Comparison of ENCODE assay signal across 23 cellular contexts in genomic region chr13:25928941-25929505, GRCh38.
"Had no signal": no experiment of that assay in that cellular context is flagged by ENCODE, and none has a peak within 500 bp of the region (broad histone marks: within the 10 kb centered on the region; RNA-seq: fewer than 3 reads in every experiment).

No MANE protein-coding gene starts in this region.

- H3K4me1 ChIP-seq: adrenal gland, body of pancreas, gastroesophageal sphincter, left ventricle myocardium inferior, right atrium auricular region, transverse colon had no signal

- H3K27ac ChIP-seq: adrenal gland, body of pancreas, gastroesophageal sphincter, left ventricle myocardium inferior, right atrium auricular region, transverse colon had no signal

- H3K4me3 ChIP-seq: adrenal gland, body of pancreas, gastroesophageal sphincter, left ventricle myocardium inferior, mucosa of descending colon, right atrium auricular region, transverse colon had no signal

- H3K9me3 ChIP-seq: adrenal gland, body of pancreas, gastroesophageal sphincter, left ventricle myocardium inferior, mucosa of descending colon, right atrium auricular region, transverse colon had no signal

- ATAC-seq: activated CD8-positive, alpha-beta T cell treated with anti-CD3 and anti-CD28 coated beads for 36 hours; activated T-cell treated with anti-CD3 and anti-CD28 coated beads, Interleukin-2, amount 50 U/mL, for 4 hours; body of pancreas; gastroesophageal sphincter; mucosa of descending colon; naive thymus-derived CD8-positive, alpha-beta T cell had no signal

- H3K4me1 Mint-ChIP-seq: activated naive CD4-positive, alpha-beta T cell treated with anti-CD3 and anti-CD28 coated beads, Interleukin-2, amount 50 U/mL, for 24 hours; central memory CD8-positive, alpha-beta T cell had no signal

- H3K36me3 ChIP-seq: adrenal gland, gastroesophageal sphincter, left ventricle myocardium inferior, right atrium auricular region, transverse colon had no signal

- H3K4me3 Mint-ChIP-seq: activated CD8-positive, alpha-beta T cell treated with anti-CD3 and anti-CD28 coated beads for 36 hours; activated naive CD4-positive, alpha-beta T cell treated with anti-CD3 and anti-CD28 coated beads, Interleukin-2, amount 50 U/mL, for 24 hours; activated T-cell treated with anti-CD3 and anti-CD28 coated beads, Interleukin-2, amount 50 U/mL, for 4 hours; central memory CD8-positive, alpha-beta T cell; naive thymus-derived CD8-positive, alpha-beta T cell; WTC11 had no signal

- H3K27me3 Mint-ChIP-seq: activated naive CD4-positive, alpha-beta T cell treated with anti-CD3 and anti-CD28 coated beads, Interleukin-2, amount 50 U/mL, for 24 hours had no signal

- H3K9me3 Mint-ChIP-seq: activated CD8-positive, alpha-beta T cell treated with anti-CD3 and anti-CD28 coated beads for 36 hours; activated naive CD4-positive, alpha-beta T cell treated with anti-CD3 and anti-CD28 coated beads, Interleukin-2, amount 50 U/mL, for 24 hours; activated T-cell treated with anti-CD3 and anti-CD28 coated beads, Interleukin-2, amount 50 U/mL, for 4 hours; central memory CD8-positive, alpha-beta T cell; naive thymus-derived CD8-positive, alpha-beta T cell had no signal

- H3K27ac Mint-ChIP-seq: activated CD8-positive, alpha-beta T cell treated with anti-CD3 and anti-CD28 coated beads for 36 hours; activated naive CD4-positive, alpha-beta T cell treated with anti-CD3 and anti-CD28 coated beads, Interleukin-2, amount 50 U/mL, for 24 hours; progenitor cell of endocrine pancreas; WTC11 had no signal

- H3K36me3 Mint-ChIP-seq: activated naive CD4-positive, alpha-beta T cell treated with anti-CD3 and anti-CD28 coated beads, Interleukin-2, amount 50 U/mL, for 24 hours; naive thymus-derived CD8-positive, alpha-beta T cell; WTC11 had no signal

- H3K27me3 ChIP-seq: adrenal gland, body of pancreas, right atrium auricular region, transverse colon had no signal

- DNase-seq: activated CD4-positive, alpha-beta T cell treated with anti-CD3 and anti-CD28 coated beads for 48 hours; activated CD8-positive, alpha-beta T cell treated with anti-CD3 and anti-CD28 coated beads for 36 hours; activated effector memory CD4-positive, alpha-beta T cell treated with Interleukin-2 at 50 U/mL for 16 hours; activated T-cell treated with anti-CD3 and anti-CD28 coated beads, Interleukin-2, amount 50 U/mL, for 4 hours; adrenal gland; body of pancreas; islet precursor cell; left ventricle myocardium inferior; mucosa of descending colon; naive thymus-derived CD8-positive, alpha-beta T cell; occipital lobe; small intestine; stimulated activated CD4-positive, alpha-beta T cell treated with anti-CD3 and anti-CD28 coated beads, Interleukin-4, amount 100 ng/mL, for 4 hours; stimulated activated CD8-positive, alpha-beta memory T cell treated with anti-CD3 and anti-CD28 coated beads, Interleukin-4, amount 100 ng/mL, for 48 hours; stimulated activated naive CD4-positive, alpha-beta T cell treated with Interleukin-2 at 50 U/mL for 16 hours; T-helper 2 cell; transverse colon had no signal
